ENCODE assay signal across 38 cellular contexts in genomic region chr12:52757449-52758176, GRCh38. TPM values are rescaled to one million over a fixed set of nuclear protein-coding genes. Genes with fewer than 3 reads are reported as not detected.
"Had no signal": no experiment of that assay in that cellular context is flagged by ENCODE, and none has a peak within 500 bp of the region (broad histone marks: within the 10 kb centered on the region; RNA-seq: fewer than 3 reads in every experiment).

No MANE protein-coding gene starts in this region.

- DNase-seq: Karpas-422, Kasumi-1, MG63, MM.1S, MV-4-11, NCI-H1048, NCI-H1092, NCI-H1092 treated with DMSO at 0.1 percent for 48 hours, NCI-H1105, NCI-H1105 treated with DMSO at 0.1 percent for 48 hours, NCI-H1417, NCI-H1417 treated with DMSO at 0.1 percent for 48 hours, NCI-H1436, NCI-H1436 treated with DMSO at 0.1 percent for 48 hours, NCI-H146, NCI-H1694, NCI-H1694 treated with DMSO at 0.1 percent for 48 hours, NCI-H187, NCI-H187 treated with DMSO at 0.1 percent for 48 hours, NCI-H1930, NCI-H2029, NCI-H2029 treated with DMSO at 0.1 percent for 48 hours, NCI-H2081, NCI-H2081 treated with DMSO at 0.1 percent for 48 hours, NCI-H2107, NCI-H2171, NCI-H2171 treated with DMSO at 0.1 percent for 48 hours, NCI-H2227 treated with DMSO at 0.1 percent for 48 hours, NCI-H226, NCI-H345, NCI-H446, NCI-H446 treated with DMSO at 0.1 percent for 48 hours, NCI-H510A, NCI-H510A treated with DMSO at 0.1 percent for 48 hours had no signal

- H3K4me3 ChIP-seq: MG63 had no signal

- H3K36me3 ChIP-seq: MG63 had no signal

RNA-seq across cellular contexts. Expression of gene KRT76, which starts 19.5 kb away (rescaled TPM):
- total RNA-seq: LHCN-M2, M059J, MCF 10A, NCI-H460 had no signal

RNA-seq across cellular contexts. Expression of gene KRT3, which starts 38.3 kb away (rescaled TPM):
- total RNA-seq: LHCN-M2, M059J, MCF 10A, NCI-H460 had no signal

RNA-seq across cellular contexts. Expression of gene KRT77, which starts 54.3 kb away (rescaled TPM):
- total RNA-seq: LHCN-M2, M059J, MCF 10A, NCI-H460 had no signal

RNA-seq across cellular contexts. Expression of gene KRT4, which starts 56.3 kb away (rescaled TPM):
- total RNA-seq: LHCN-M2, M059J, MCF 10A, NCI-H460 had no signal
